ENCODE assay signal across 16 cellular contexts in genomic region chr2:118913805-118914645, GRCh38. TPM values are rescaled to one million over a fixed set of nuclear protein-coding genes. Genes with fewer than 3 reads are reported as not detected.
DNase-seq lines count a peak whose midpoint lies in the region; ATAC-seq and TF ChIP-seq lines count a peak whose summit lies in the region.
"Had no signal": no experiment of that assay in that cellular context is flagged by ENCODE, and none has a peak within 500 bp of the region (broad histone marks: within the 10 kb centered on the region; RNA-seq: fewer than 3 reads in every experiment).

No MANE protein-coding gene starts in this region.

- CTCF ChIA-PET in RWPE1 (lab: Yijun Ruan, JAX) = interaction anchor here (0.6 to 0.7 kb wide), 2 partner anchors 43 to 167 kb away, joined by 4 to 5 read pairs; no protein-coding TSS in a partner anchor

- no peak for TF ChIP-seq CTCF in left ventricle myocardium inferior (IDR thresholded peaks at IDR 0.05; ENCODE audit: borderline replicate concordance)
- no peak for TF ChIP-seq CTCF in RWPE1 (conservative IDR thresholded peaks at IDR 0.05; ENCODE audit: low read depth)
- no peak for TF ChIP-seq CTCF in upper lobe of right lung (IDR thresholded peaks at IDR 0.05)

- peak; percentile 56 for ATAC-seq in Right ventricle myocardium superior (ENCODE audit: poor library complexity)
- peak; percentile 54 for ATAC-seq in left ventricle myocardium superior
- ATAC-seq in upper lobe of right lung = peak; percentile 73
- ATAC-seq in GM21423 (IDR thresholded peaks at IDR 0.05; ENCODE audit: unreplicated experiment) = no peak

- H3K4me3 ChIP-seq in left ventricle myocardium inferior = no peak overlapping the region
- H3K4me3 ChIP-seq in upper lobe of right lung = no peak overlapping the region

- H3K36me3 ChIP-seq in left ventricle myocardium inferior = no peaks in the 10 kb centered on the region
- H3K36me3 ChIP-seq in upper lobe of right lung = no peaks in the 10 kb centered on the region
- H3K36me3 ChIP-seq: neutrophil had no signal

- DNase-seq in Right ventricle myocardium superior (no peak), left ventricle myocardium inferior (no peak), RWPE1 (ENCODE audit: low spot score) (peak; percentile 77), left ventricle myocardium superior (no peak), upper lobe of right lung (no peak), mucosa of gallbladder (ENCODE audit: low spot score) (no peak), D341Med (ENCODE audit: low spot score) (no peak)
- DNase-seq: activated CD4-positive, alpha-beta T cell treated with anti-CD3 and anti-CD28 coated beads for 4 hours; activated naive CD8-positive, alpha-beta T cell treated with anti-CD3 and anti-CD28 coated beads, Interleukin-2, amount 10 ng/mL, durations not matched to agents 7 days and 5 days; activated T-cell treated with anti-CD3 and anti-CD28 coated beads for 4 hours; DMS153; NCI-H1092; NCI-H2227 treated with DMSO at 0.1 percent for 48 hours; substantia nigra had no signal

- H3K4me1 ChIP-seq in left ventricle myocardium inferior (no peaks in the 10 kb centered on the region), upper lobe of right lung (no peaks in the 10 kb centered on the region)

- H3K27ac ChIP-seq in left ventricle myocardium inferior (replicated peaks) (no peak overlapping the region), RWPE1 (no peak overlapping the region), upper lobe of right lung (no peak overlapping the region)
- H3K27ac ChIP-seq: neutrophil had no signal

- POLR2A ChIA-PET in RWPE1 (lab: Yijun Ruan, JAX; ENCODE audit: low non-redundant PET) = no interaction called here

- H3K9me3 ChIP-seq in left ventricle myocardium inferior (replicated peaks) (peaks cover 10% of the 10 kb centered on the region), upper lobe of right lung (no peaks in the 10 kb centered on the region)
- H3K9me3 ChIP-seq: neutrophil had no signal

- intact Hi-C loops in Right ventricle myocardium superior (cut with DNase I) (no loop called here), left ventricle myocardium inferior (cut with micrococcal nuclease) (no loop called here), left ventricle myocardium superior (cut with micrococcal nuclease) (no loop called here), upper lobe of right lung (cut with DNase I) (no loop called here)

- H3K27me3 ChIP-seq in left ventricle myocardium inferior (ENCODE audit: low read depth) = peaks cover 22% of the 10 kb centered on the region
- H3K27me3 ChIP-seq in upper lobe of right lung = peaks cover 5% of the 10 kb centered on the region
- H3K27me3 ChIP-seq: neutrophil had no signal

RNA-seq across cellular contexts. Expression of gene MARCO, which starts 28.0 kb away (rescaled TPM):
- total RNA-seq in Right ventricle myocardium superior (15.0 TPM), left ventricle myocardium inferior (7.0 TPM), left ventricle myocardium superior (7.2 TPM), upper lobe of right lung (165 TPM), mucosa of gallbladder (1.1 TPM)

Comparison
In these comparisons a context has a peak if more than half of its experiments do, and no peak if none do; other contexts are left out.
1. RNA of gene MARCO, which starts 28.0 kb away (total RNA-seq): 165 TPM in upper lobe of right lung (single experiment); 15.0 TPM in Right ventricle myocardium superior (single experiment), 7.2 TPM in left ventricle myocardium superior (single experiment), 7.0 TPM in left ventricle myocardium inferior (single experiment) and 1.1 TPM in mucosa of gallbladder (single experiment); every median in the first group is over 10 times any median in the second.